14 cellular contexts compared by ENCODE assay signal in the genomic region with DNA sequence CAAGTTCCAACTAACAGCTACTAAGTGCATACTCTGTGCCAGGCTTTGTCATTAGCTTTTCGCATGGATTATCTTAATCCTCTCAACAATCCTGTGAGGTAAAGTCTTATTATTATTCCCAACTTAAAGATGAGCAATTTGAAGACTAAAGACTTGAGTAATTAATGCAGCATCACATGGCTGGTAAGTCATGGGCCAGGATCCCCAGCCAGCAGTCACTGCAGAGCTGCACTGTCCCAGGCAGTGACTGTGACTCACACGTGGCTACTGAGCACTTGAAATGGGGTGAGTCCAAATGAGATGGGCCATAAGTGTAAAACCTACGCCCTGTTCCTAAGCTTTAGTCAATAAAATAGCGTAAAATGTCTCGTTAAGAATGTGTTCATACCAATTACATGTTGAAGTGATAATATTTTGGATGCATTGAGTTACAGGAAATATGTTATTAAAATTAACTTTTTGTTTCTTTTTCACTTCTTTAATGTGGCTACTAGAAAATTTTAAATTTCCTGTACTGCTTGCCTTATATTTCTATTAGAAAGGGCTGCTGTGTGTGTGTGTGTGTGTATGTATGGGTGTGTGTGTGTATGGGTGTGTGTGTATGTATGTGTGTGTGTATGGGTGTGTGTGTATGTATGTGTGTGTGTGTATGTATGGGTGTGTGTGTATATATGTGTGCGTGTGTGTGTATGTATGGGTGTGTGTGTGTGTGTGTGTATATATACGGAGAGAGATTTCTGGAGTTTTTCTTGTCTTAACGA.
DNase-seq lines count a peak whose midpoint lies in the region; ATAC-seq and TF ChIP-seq lines count a peak whose summit lies in the region.
"Had no signal": no experiment of that assay in that cellular context is flagged by ENCODE, and none has a peak within 500 bp of the region (broad histone marks: within the 10 kb centered on the region; RNA-seq: fewer than 3 reads in every experiment).

No MANE protein-coding gene starts in this region.

- intact Hi-C loops in upper lobe of right lung (cut with DNase I) (no loop called here), PC-9 (cut with micrococcal nuclease; ENCODE audit: unreplicated experiment) (no loop called here)

- no peaks in the 10 kb centered on the region for H3K79me2 ChIP-seq in PC-9 (ENCODE audit: low read depth)

- CTCF ChIA-PET in PC-9 (lab: Charles Lee), result no interaction called here

- H3K27ac Mint-ChIP-seq in stimulated activated naive CD8-positive, alpha-beta T cell treated with anti-CD3 and anti-CD28 coated beads, Interleukin-15, amount 100 ng/mL, for 72 hours, result no peak overlapping the region
- peak overlapping the region; percentile 81 for H3K27ac Mint-ChIP-seq in glutamatergic neuron (ENCODE audit: unreplicated experiment)

- H3F3A ChIP-seq in PC-9 (ENCODE audit: insufficient read depth, low read depth), result no peaks in the 10 kb centered on the region

- H3K27me3 ChIP-seq in upper lobe of right lung (no peaks in the 10 kb centered on the region), PC-9 (ENCODE audit: insufficient read depth, low read depth) (peaks cover 11% of the 10 kb centered on the region; the same call in 1 of the 2 replicates)
- H3K27me3 ChIP-seq: thyroid gland had no signal

- no peaks in the 10 kb centered on the region for H4K20me1 ChIP-seq in PC-9 (ENCODE audit: insufficient read depth)

- POLR2A ChIA-PET in PC-9 (lab: Charles Lee; ENCODE audit: unreplicated experiment), result interaction anchor here (0.6 kb wide), 1 partner anchor 21 kb away, joined by 4 read pairs; no protein-coding TSS in a partner anchor

- no peak overlapping the region for H3K27ac ChIP-seq in upper lobe of right lung
- H3K27ac ChIP-seq in PC-9, result no peak overlapping the region
- H3K27ac ChIP-seq: SK-N-MC, thyroid gland had no signal

- no peak overlapping the region for H2AFZ ChIP-seq in PC-9

- H3K27me3 Mint-ChIP-seq in stimulated activated naive CD8-positive, alpha-beta T cell treated with anti-CD3 and anti-CD28 coated beads, Interleukin-15, amount 100 ng/mL, for 72 hours, result no peaks in the 10 kb centered on the region
- H3K27me3 Mint-ChIP-seq in glutamatergic neuron (ENCODE audit: unreplicated experiment), result peaks cover 7% of the 10 kb centered on the region

- H3K9me3 Mint-ChIP-seq in stimulated activated naive CD8-positive, alpha-beta T cell treated with anti-CD3 and anti-CD28 coated beads, Interleukin-15, amount 100 ng/mL, for 72 hours, result no peaks in the 10 kb centered on the region
- peaks cover 23% of the 10 kb centered on the region for H3K9me3 Mint-ChIP-seq in glutamatergic neuron (ENCODE audit: unreplicated experiment)

- H3K9me3 ChIP-seq in upper lobe of right lung (no peaks in the 10 kb centered on the region), PC-9 (ENCODE audit: insufficient read depth, low read depth) (no peaks in the 10 kb centered on the region)
- H3K9me3 ChIP-seq: thyroid gland had no signal

- peak; percentile 52 for ATAC-seq in stimulated activated naive CD8-positive, alpha-beta T cell treated with anti-CD3 and anti-CD28 coated beads, Interleukin-15, Interleukin-2, amounts not matched to agents 100 U/mL and 50 U/mL, for 24 hours
- no peak for ATAC-seq in stimulated activated naive CD8-positive, alpha-beta T cell treated with anti-CD3 and anti-CD28 coated beads, Interleukin-15, amount 100 ng/mL, for 72 hours
- ATAC-seq in upper lobe of right lung, result peak; percentile 27

- H3K36me3 ChIP-seq in upper lobe of right lung, result no peaks in the 10 kb centered on the region
- H3K36me3 ChIP-seq in PC-9 (ENCODE audit: low read depth), result no peaks in the 10 kb centered on the region
- H3K36me3 ChIP-seq: thyroid gland had no signal

- no peaks in the 10 kb centered on the region; the same call in 1 of the 2 replicates for H3K9me2 ChIP-seq in PC-9 (ENCODE audit: insufficient read depth)

- H3K4me1 ChIP-seq in upper lobe of right lung (no peaks in the 10 kb centered on the region), PC-9 (replicated peaks; ENCODE audit: insufficient read depth) (no peaks in the 10 kb centered on the region)

- TF ChIP-seq CTCF in glutamatergic neuron (IDR thresholded peaks at IDR 0.05; ENCODE audit: partially characterized antibody, unreplicated experiment), result no peak
- TF ChIP-seq CTCF in upper lobe of right lung (IDR thresholded peaks at IDR 0.05), result no peak
- no peak for TF ChIP-seq CTCF in PC-9 (conservative IDR thresholded peaks at IDR 0.05)

- DNase-seq in stimulated activated naive CD8-positive, alpha-beta T cell treated with anti-CD3 and anti-CD28 coated beads, Interleukin-15, Interleukin-2, amounts not matched to agents 100 U/mL and 50 U/mL, for 24 hours, result no peak
- DNase-seq in stimulated activated naive CD8-positive, alpha-beta T cell treated with anti-CD3 and anti-CD28 coated beads, Interleukin-15, amount 100 ng/mL, for 72 hours, result no peak
- peak; percentile 21 for DNase-seq in RKO (ENCODE audit: low spot score)
- DNase-seq in glutamatergic neuron, result no peak
- DNase-seq in upper lobe of right lung, result no peak
- no peak for DNase-seq in PC-9
- no peak for DNase-seq in stimulated activated naive CD4-positive, alpha-beta T cell (lab: John Stamatoyannopoulos, UW)
- no peak for DNase-seq in NCI-H345 treated with DMSO at 0.1 percent for 48 hours (lab: John Stamatoyannopoulos, UW; ENCODE audit: unreplicated experiment)
- DNase-seq: AML-193; amygdala; cortex of kidney; stimulated activated CD4-positive, alpha-beta T cell treated with anti-CD3 and anti-CD28 coated beads, Interleukin-12 subunit alpha, Interleukin-12 subunit beta, amount 100 ng/mL, for 4 hours; thyroid gland had no signal

- H3K4me3 Mint-ChIP-seq in stimulated activated naive CD8-positive, alpha-beta T cell treated with anti-CD3 and anti-CD28 coated beads, Interleukin-15, amount 100 ng/mL, for 72 hours, result no peak overlapping the region
- peak overlapping the region; percentile 81 for H3K4me3 Mint-ChIP-seq in glutamatergic neuron (ENCODE audit: unreplicated experiment)

- BruUV-seq in PC-9 (replicated peaks; lab: Mats Ljungman, UMichigan), result no TSS peak

- H3K4me1 Mint-ChIP-seq in stimulated activated naive CD8-positive, alpha-beta T cell treated with anti-CD3 and anti-CD28 coated beads, Interleukin-15, amount 100 ng/mL, for 72 hours, result peaks cover 9% of the 10 kb centered on the region
- H3K4me1 Mint-ChIP-seq in glutamatergic neuron (ENCODE audit: low read depth, unreplicated experiment), result peaks cover 56% of the 10 kb centered on the region

- H3K4me3 ChIP-seq in upper lobe of right lung, result no peak overlapping the region
- H3K4me3 ChIP-seq in PC-9, result no peak overlapping the region
- H3K4me3 ChIP-seq: SK-N-MC, thyroid gland had no signal

- H3K36me3 Mint-ChIP-seq in glutamatergic neuron (ENCODE audit: unreplicated experiment), result peaks cover 13% of the 10 kb centered on the region

- no peak overlapping the region for H3K4me2 ChIP-seq in PC-9
